Comparison of ENCODE assay signal across 12 cellular contexts in the genomic region with DNA sequence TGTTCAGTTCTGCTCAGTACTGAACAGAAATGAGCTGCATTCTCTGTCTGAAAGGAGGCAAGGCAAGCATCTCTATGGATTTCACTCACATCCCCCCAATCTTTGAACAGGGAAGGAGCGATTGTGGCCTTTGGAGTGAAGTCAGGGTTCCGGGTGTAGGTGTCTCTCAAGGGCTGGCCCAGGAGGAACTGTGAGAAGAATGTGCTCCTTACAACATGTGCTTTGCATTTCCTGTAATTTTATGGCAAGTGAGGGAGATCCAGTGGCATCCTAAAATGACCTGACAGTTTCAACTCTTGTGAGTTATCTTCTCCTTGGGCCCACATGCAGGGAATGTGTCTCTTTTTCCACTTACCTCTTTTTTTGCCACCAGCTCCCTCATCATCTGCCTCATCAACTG.
"Had no signal": no experiment of that assay in that cellular context is flagged by ENCODE, and none has a peak within 500 bp of the region (broad histone marks: within the 10 kb centered on the region; RNA-seq: fewer than 3 reads in every experiment).

No MANE protein-coding gene starts in this region.

- H3K36me3 ChIP-seq: brain microvascular endothelial cell, thoracic aorta had no signal

- H3K27me3 ChIP-seq: brain microvascular endothelial cell, foreskin keratinocyte had no signal

- H3K27ac ChIP-seq: brain microvascular endothelial cell, foreskin keratinocyte, thoracic aorta had no signal

- H3K4me3 ChIP-seq: mucosa of descending colon, thoracic aorta had no signal

- H3K9me3 ChIP-seq: mucosa of descending colon, thoracic aorta had no signal

- DNase-seq: activated CD4-positive, CD25-positive, alpha-beta regulatory T cell treated with anti-CD3 and anti-CD28 coated beads, Interleukin-2, amount 50 U/mL, for 72 hours; activated naive CD4-positive, alpha-beta T cell treated with Interleukin-2 at 50 U/mL for 16 hours; activated T-cell treated with anti-CD3 and anti-CD28 coated beads for 4 hours; anterior cingulate cortex; brain microvascular endothelial cell; effector memory CD8-positive, alpha-beta T cell; foreskin keratinocyte; mucosa of descending colon; naive thymus-derived CD4-positive, alpha-beta T cell; T-helper 9 cell had no signal

- ATAC-seq: effector memory CD8-positive, alpha-beta T cell; foreskin keratinocyte; mucosa of descending colon; naive thymus-derived CD4-positive, alpha-beta T cell; stimulated activated effector memory CD8-positive, alpha-beta T cell treated with anti-CD3 and anti-CD28 coated beads, Interleukin-12 subunit alpha, Interleukin-12 subunit beta, amount 100 ng/mL, for 72 hours had no signal
